In genomic region chr5:147740864-147741263, GRCh38 we compare ENCODE assay signal across 38 cellular contexts. TPM values are rescaled to one million over a fixed set of nuclear protein-coding genes. Genes with fewer than 3 reads are reported as not detected.
"Had no signal": no experiment of that assay in that cellular context is flagged by ENCODE, and none has a peak within 500 bp of the region (broad histone marks: within the 10 kb centered on the region; RNA-seq: fewer than 3 reads in every experiment).

No MANE protein-coding gene starts in this region.

- H3K4me1 Mint-ChIP-seq: activated B cell treated with CpG ODN at 0.5 μM for 24 hours; activated CD4-positive, alpha-beta memory T cell treated with anti-CD3 and anti-CD28 coated beads, Interleukin-2, amount 10 ng/mL, durations not matched to agents 7 days and 5 days; activated CD8-positive, alpha-beta memory T cell treated with anti-CD3 and anti-CD28 coated beads, Interleukin-2, amount 10 ng/mL, durations not matched to agents 7 days and 5 days; activated naive CD4-positive, alpha-beta T cell treated with anti-CD3 and anti-CD28 coated beads, Interleukin-2, amount 10 ng/mL, durations not matched to agents 7 days and 5 days; activated naive CD8-positive, alpha-beta T cell treated with anti-CD3 and anti-CD28 coated beads, Interleukin-2, amount 50 U/mL, for 24 hours had no signal

- H3K4me3 Mint-ChIP-seq: activated B cell treated with CpG ODN at 0.5 μM for 24 hours; activated CD4-positive, alpha-beta memory T cell treated with anti-CD3 and anti-CD28 coated beads, Interleukin-2, amount 10 ng/mL, durations not matched to agents 7 days and 5 days; activated CD8-positive, alpha-beta memory T cell treated with anti-CD3 and anti-CD28 coated beads, Interleukin-2, amount 10 ng/mL, durations not matched to agents 7 days and 5 days; activated naive CD4-positive, alpha-beta T cell treated with anti-CD3 and anti-CD28 coated beads, Interleukin-2, amount 10 ng/mL, durations not matched to agents 7 days and 5 days; activated naive CD8-positive, alpha-beta T cell; activated naive CD8-positive, alpha-beta T cell treated with anti-CD3 and anti-CD28 coated beads, Interleukin-2, amount 50 U/mL, for 24 hours; brain; T-helper 1 cell treated with Interleukin-12 subunit alpha and Interleukin-12 subunit beta and Interleukin-4 antibody, amounts not matched to agents 30 μg/mL and 1 μg/mL, for 36 hours; T-helper 2 cell treated with Interferon-gamma antibody and Interleukin-4, amounts not matched to agents 5 μg/mL and 100 μg/mL, for 36 hours had no signal

- DNase-seq: activated B cell treated with CpG ODN at 0.5 μM for 24 hours; activated CD4-positive, alpha-beta memory T cell treated with anti-CD3 and anti-CD28 coated beads, Interleukin-2, amount 10 ng/mL, durations not matched to agents 7 days and 5 days; activated CD4-positive, alpha-beta T cell treated with anti-CD3 and anti-CD28 coated beads for 1 hour; activated CD4-positive, alpha-beta T cell treated with anti-CD3 and anti-CD28 coated beads for 48 hours; activated CD8-positive, alpha-beta memory T cell treated with anti-CD3 and anti-CD28 coated beads for 24 hours; activated CD8-positive, alpha-beta memory T cell treated with anti-CD3 and anti-CD28 coated beads, Interleukin-2, amount 10 ng/mL, durations not matched to agents 7 days and 5 days; activated CD8-positive, alpha-beta memory T cell treated with anti-CD3 and anti-CD28 coated beads, Interleukin-2, amount 50 U/mL, for 48 hours; activated effector memory CD4-positive, alpha-beta T cell treated with Interleukin-2 at 50 U/mL for 16 hours; activated naive CD4-positive, alpha-beta T cell treated with anti-CD3 and anti-CD28 coated beads, Interleukin-2, amount 10 ng/mL, durations not matched to agents 7 days and 5 days; activated naive CD8-positive, alpha-beta T cell treated with anti-CD3 and anti-CD28 coated beads, Interleukin-2, amount 50 U/mL, for 24 hours; activated T-cell treated with anti-CD3 and anti-CD28 coated beads, Interleukin-2, amount 50 U/mL, for 48 hours; anterior cingulate cortex; caudate nucleus; cerebellar nuclear complex; MM.1S; MV-4-11; NCI-H1092; NCI-H1417; NCI-H146; NCI-H187; NCI-H2029 treated with DMSO at 0.1 percent for 48 hours; NCI-H2107; NCI-H2171 treated with DMSO at 0.1 percent for 48 hours; NCI-H2227 treated with DMSO at 0.1 percent for 48 hours; NCI-H446; NCI-H510A treated with DMSO at 0.1 percent for 48 hours; NCI-H526 treated with DMSO at 0.1 percent for 48 hours; NK-92 treated with Interleukin-12 subunit alpha and Interleukin-12 subunit beta, amount 100 ng/mL, for 24 hours; PC-3; Peyer's patch; RPMI8226; SIG-M5 had no signal

- H3K36me3 Mint-ChIP-seq: activated CD8-positive, alpha-beta memory T cell treated with anti-CD3 and anti-CD28 coated beads, Interleukin-2, amount 10 ng/mL, durations not matched to agents 7 days and 5 days; activated naive CD4-positive, alpha-beta T cell treated with anti-CD3 and anti-CD28 coated beads, Interleukin-2, amount 10 ng/mL, durations not matched to agents 7 days and 5 days; activated naive CD8-positive, alpha-beta T cell had no signal

- H3K27ac ChIP-seq: KMS-11, Peyer's patch had no signal

- H3K27me3 Mint-ChIP-seq: activated B cell treated with CpG ODN at 0.5 μM for 24 hours; activated CD4-positive, alpha-beta memory T cell treated with anti-CD3 and anti-CD28 coated beads, Interleukin-2, amount 10 ng/mL, durations not matched to agents 7 days and 5 days; activated CD8-positive, alpha-beta memory T cell treated with anti-CD3 and anti-CD28 coated beads, Interleukin-2, amount 10 ng/mL, durations not matched to agents 7 days and 5 days; activated naive CD4-positive, alpha-beta T cell treated with anti-CD3 and anti-CD28 coated beads, Interleukin-2, amount 10 ng/mL, durations not matched to agents 7 days and 5 days; activated naive CD8-positive, alpha-beta T cell; activated naive CD8-positive, alpha-beta T cell treated with anti-CD3 and anti-CD28 coated beads, Interleukin-2, amount 50 U/mL, for 24 hours; brain had no signal

- H3K9me3 Mint-ChIP-seq: activated B cell treated with CpG ODN at 0.5 μM for 24 hours; activated CD4-positive, alpha-beta memory T cell treated with anti-CD3 and anti-CD28 coated beads, Interleukin-2, amount 10 ng/mL, durations not matched to agents 7 days and 5 days; activated naive CD4-positive, alpha-beta T cell treated with anti-CD3 and anti-CD28 coated beads, Interleukin-2, amount 10 ng/mL, durations not matched to agents 7 days and 5 days; activated naive CD8-positive, alpha-beta T cell treated with anti-CD3 and anti-CD28 coated beads, Interleukin-2, amount 50 U/mL, for 24 hours; brain; T-helper 1 cell treated with Interleukin-12 subunit alpha and Interleukin-12 subunit beta and Interleukin-4 antibody, amounts not matched to agents 30 μg/mL and 1 μg/mL, for 36 hours; T-helper 2 cell treated with Interferon-gamma antibody and Interleukin-4, amounts not matched to agents 5 μg/mL and 100 μg/mL, for 36 hours had no signal

- H3K27ac Mint-ChIP-seq: activated B cell treated with CpG ODN at 0.5 μM for 24 hours; activated CD4-positive, alpha-beta memory T cell treated with anti-CD3 and anti-CD28 coated beads, Interleukin-2, amount 10 ng/mL, durations not matched to agents 7 days and 5 days; activated CD8-positive, alpha-beta memory T cell treated with anti-CD3 and anti-CD28 coated beads, Interleukin-2, amount 10 ng/mL, durations not matched to agents 7 days and 5 days; activated naive CD4-positive, alpha-beta T cell treated with anti-CD3 and anti-CD28 coated beads, Interleukin-2, amount 10 ng/mL, durations not matched to agents 7 days and 5 days; activated naive CD8-positive, alpha-beta T cell; activated naive CD8-positive, alpha-beta T cell treated with anti-CD3 and anti-CD28 coated beads, Interleukin-2, amount 50 U/mL, for 24 hours; brain; T-helper 1 cell treated with Interleukin-12 subunit alpha and Interleukin-12 subunit beta and Interleukin-4 antibody, amounts not matched to agents 30 μg/mL and 1 μg/mL, for 36 hours; T-helper 2 cell treated with Interferon-gamma antibody and Interleukin-4, amounts not matched to agents 5 μg/mL and 100 μg/mL, for 36 hours had no signal

RNA-seq across cellular contexts. Expression of gene JAKMIP2, which starts 41.7 kb away (rescaled TPM):
- total RNA-seq: bronchial epithelial cell had no signal
